8 cellular contexts compared by ENCODE assay signal in genomic region chr11:66313321-66314185, GRCh38. TPM values are rescaled to one million over a fixed set of nuclear protein-coding genes. Genes with fewer than 3 reads are reported as not detected.
DNase-seq lines count a peak whose midpoint lies in the region; ATAC-seq, FAIRE-seq and TF ChIP-seq lines count a peak whose summit lies in the region.

No MANE protein-coding gene starts in this region.

- H4K20me1 ChIP-seq in Karpas-422 (ENCODE audit: insufficient read depth, low read depth, low read length), result no peaks in the 10 kb centered on the region

- H2AFZ ChIP-seq in Karpas-422 (ENCODE audit: low read length), result no peak overlapping the region

- no peak for TF ChIP-seq EP300 in A549 (IDR thresholded peaks at IDR 0.05)

- POLR2A ChIA-PET in A549 (lab: Yijun Ruan, JAX), result interaction anchor here (0.8 to 3.0 kb wide), 12 partner anchors 8 to 167 kb away, joined by 3 to 42 read pairs (median 4); partner anchors contain the start of genes BRMS1, DPP3, MRPL11 and RIN1

- peaks cover 26% of the 10 kb centered on the region for H3K4me1 ChIP-seq in A549
- H3K4me1 ChIP-seq in Karpas-422 (ENCODE audit: low read length), result peaks cover 43% of the 10 kb centered on the region
- H3K4me1 ChIP-seq in mucosa of rectum (ENCODE audit: control insufficient read depth in 2 of 2, insufficient read depth in 2 of 2, low read length in 2 of 2), result peaks cover 13 to 30% of the 10 kb centered on the region in 2 donors

- H3K9me3 ChIP-seq in A549 (no peaks in the 10 kb centered on the region), Karpas-422 (ENCODE audit: low read length) (no peaks in the 10 kb centered on the region), mucosa of rectum (ENCODE audit: control insufficient read depth in 2 of 2, low read length in 2 of 2) (no peaks in the 10 kb centered on the region)

- WGBS in A549 (ENCODE audit: missing lambda C conversion rate), result 76% methylated on average over 29 of the region's 38 CpGs

- intact Hi-C loops in sciatic nerve (cut with DNase I), result no loop called here

- no peaks in the 10 kb centered on the region for H3K9me2 ChIP-seq in Karpas-422 (replicated peaks; ENCODE audit: insufficient read depth, low read length)

- TF ChIP-seq RAD21 in A549 (conservative IDR thresholded peaks at IDR 0.05 in 1 of 2, IDR thresholded peaks at IDR 0.05 in 1 of 2), result no peak

- H3K4me3 ChIP-seq in A549, result peak overlapping the region; percentile 42
- peak overlapping the region; percentile 48; the same call in 1 of the 2 replicates for H3K4me3 ChIP-seq in Karpas-422 (ENCODE audit: low read length)
- H3K4me3 ChIP-seq in coronary artery, result peak overlapping the region; percentile 83
- peak overlapping the region; percentile 59 to 64 for H3K4me3 ChIP-seq in mucosa of rectum (ENCODE audit: low read length in 2 of 2)

- H3K4me2 ChIP-seq in A549 (peak overlapping the region; percentile 79), Karpas-422 (ENCODE audit: low read depth, low read length, poor library complexity, severe bottlenecking) (peak overlapping the region; percentile 65)

- TF ChIP-seq CTCF in A549 (IDR thresholded peaks at IDR 0.05) (no peak), coronary artery (IDR thresholded peaks at IDR 0.05) (no peak)

- H3K27ac ChIP-seq in A549 (peak overlapping the region; percentile 72 to 87), Karpas-422 (ENCODE audit: low read length) (no peak overlapping the region), coronary artery (peak overlapping the region; percentile 58 to 87), mucosa of rectum (ENCODE audit: low read depth in 2 of 2, low read length in 2 of 2) (peak overlapping the region; percentile 78 to 87)

- H3K36me3 ChIP-seq in Karpas-422 (ENCODE audit: insufficient read depth, low read length) (no peaks in the 10 kb centered on the region), mucosa of rectum (ENCODE audit: control insufficient read depth in 2 of 2, insufficient read depth in 2 of 2, low read length in 2 of 2) (no peaks in the 10 kb centered on the region)

- no peak for TF ChIP-seq POLR2A in A549 (IDR thresholded peaks at IDR 0.05; ENCODE audit: low read length)

- H3K9ac ChIP-seq in Karpas-422 (ENCODE audit: low read length) (peak overlapping the region; percentile 52), mucosa of rectum (ENCODE audit: low read depth in 1 of 2, low read length in 2 of 2) (peak overlapping the region; percentile 56 to 65)

- no peak for DNase-seq in A549 (ENCODE audit: low read depth in 1 of 2, low spot score in 1 of 2)
- DNase-seq in Karpas-422, result no peak
- peak; percentile 76 for DNase-seq in coronary artery (ENCODE audit: low spot score)
- no peak for DNase-seq in stimulated activated CD4-positive, alpha-beta T cell treated with anti-CD3 and anti-CD28 coated beads, Interleukin-12 subunit alpha, Interleukin-12 subunit beta, amount 100 ng/mL, for 4 hours
- no peak for DNase-seq in RPMI8226
- DNase-seq in sciatic nerve (ENCODE audit: low spot score), result no peak

- no peaks in the 10 kb centered on the region for H3K79me2 ChIP-seq in Karpas-422 (ENCODE audit: low read length)

- FAIRE-seq in A549 (lab: Jason Lieb, UNC), result no peak

- H3K27me3 ChIP-seq in Karpas-422 (ENCODE audit: low read length) (no peaks in the 10 kb centered on the region), mucosa of rectum (ENCODE audit: control insufficient read depth in 2 of 2, insufficient read depth in 2 of 2, low read length in 2 of 2) (no peaks in the 10 kb centered on the region)

- ATAC-seq in A549 (no peak), HG02798 (IDR thresholded peaks at IDR 0.05; ENCODE audit: poor library complexity, unreplicated experiment) (no peak), sciatic nerve (no peak)

- CTCF ChIA-PET in A549 (lab: Yijun Ruan, JAX), result interaction anchor here (0.7 to 12.2 kb wide), 14 partner anchors 8 to 96 kb away, joined by 3 to 247 read pairs (median 32); partner anchors contain the start of genes B4GAT1, BRMS1, RIN1 and TMEM151A

TF ChIP-seq in A549, 52 proteins besides CTCF, POLR2A, EP300 and RAD21:
- no peak for TF ChIP-seq ZNF302 (CRISPR knock-in tag; IDR thresholded peaks at IDR 0.05)
- TF ChIP-seq HOXB5 (CRISPR knock-in tag; IDR thresholded peaks at IDR 0.05), result no peak
- no peak for TF ChIP-seq ZC3H11A (IDR thresholded peaks at IDR 0.05)

RNA-seq across cellular contexts. Expression of gene CD248, which starts 3.3 kb away (rescaled TPM):
- 0.03 TPM in 1 of 2 replicates, not detected in the other for polyA plus RNA-seq in A549 (2011; rRNA removed)
- 0.03 TPM in 1 of 2 replicates, not detected in the other for polyA plus RNA-seq in A549 (2012; cell fraction: cytosol; rRNA removed)
- polyA plus RNA-seq in A549 (2012; cell fraction: nucleus; rRNA removed), result not detected in 2 replicates
- polyA plus RNA-seq in A549 (2017; fragmentation: RNase III; extraction: RNeasy Plus Mini Kit Qiagen cat#74134 plus additional on column Dnase treatment), result not detected in 3 replicates
- 0.15 TPM in 1 of 2 replicates, not detected in the other for polyA minus RNA-seq in A549 (2011; rRNA and poly(A)+ RNA removed)
- total RNA-seq in Karpas-422 (2014; rRNA removed; shearing (Covaris generic); ENCODE audit: low replicate concordance), result not detected in 2 replicates
- total RNA-seq in sciatic nerve, result 35.1 TPM

RNA-seq across cellular contexts. Expression of gene TMEM151A, which starts 21.9 kb away (rescaled TPM):
- polyA plus RNA-seq in A549 (2011; rRNA removed) (0.44 and 0.62 TPM in 2 replicates), A549 (2017; fragmentation: RNase III; extraction: RNeasy Plus Mini Kit Qiagen cat#74134 plus additional on column Dnase treatment) (1.3 to 1.8 TPM (median 1.6 TPM) in 3 replicates)
- 0.91 and 1.8 TPM in 2 replicates for polyA plus RNA-seq in A549 (2012; cell fraction: cytosol; rRNA removed)
- polyA plus RNA-seq in A549 (2012; cell fraction: nucleus; rRNA removed), result 1.8 and 2.3 TPM in 2 replicates
- polyA minus RNA-seq in A549 (2011; rRNA and poly(A)+ RNA removed), result 0.79 and 0.92 TPM in 2 replicates
- total RNA-seq in Karpas-422 (2014; rRNA removed; shearing (Covaris generic); ENCODE audit: low replicate concordance), result not detected in 2 replicates
- total RNA-seq in sciatic nerve, result 0.31 TPM

RNA-seq across cellular contexts. Expression of gene RIN1, which starts 22.7 kb away (rescaled TPM):
- polyA plus RNA-seq in A549 (2011; rRNA removed) (2.0 and 2.3 TPM in 2 replicates), A549 (2017; fragmentation: RNase III; extraction: RNeasy Plus Mini Kit Qiagen cat#74134 plus additional on column Dnase treatment) (9.3 to 10.6 TPM (median 9.7 TPM) in 3 replicates)
- polyA plus RNA-seq in A549 (2012; cell fraction: cytosol; rRNA removed), result 5.5 and 9.0 TPM in 2 replicates
- 24.4 and 34.7 TPM in 2 replicates for polyA plus RNA-seq in A549 (2012; cell fraction: nucleus; rRNA removed)
- 1.6 and 2.3 TPM in 2 replicates for polyA minus RNA-seq in A549 (2011; rRNA and poly(A)+ RNA removed)
- 0.78 and 1.1 TPM in 2 replicates for total RNA-seq in Karpas-422 (2014; rRNA removed; shearing (Covaris generic); ENCODE audit: low replicate concordance)
- total RNA-seq in sciatic nerve, result 5.0 TPM

RNA-seq across cellular contexts. Expression of gene YIF1A, which starts 24.6 kb away (rescaled TPM):
- 99.7 and 132 TPM in 2 replicates for polyA plus RNA-seq in A549 (2011; rRNA removed)
- 206 and 244 TPM in 2 replicates for polyA plus RNA-seq in A549 (2012; cell fraction: cytosol; rRNA removed)
- polyA plus RNA-seq in A549 (2012; cell fraction: nucleus; rRNA removed), result 215 and 261 TPM in 2 replicates
- polyA plus RNA-seq in A549 (2017; fragmentation: RNase III; extraction: RNeasy Plus Mini Kit Qiagen cat#74134 plus additional on column Dnase treatment), result 79.7 to 91.3 TPM (median 82.0 TPM) in 3 replicates
- polyA minus RNA-seq in A549 (2011; rRNA and poly(A)+ RNA removed), result 167 and 194 TPM in 2 replicates
- total RNA-seq in Karpas-422 (2014; rRNA removed; shearing (Covaris generic); ENCODE audit: low replicate concordance), result 145 and 154 TPM in 2 replicates
- 61.1 TPM for total RNA-seq in sciatic nerve

RNA-seq across cellular contexts. Expression of gene BRMS1, which starts 31.4 kb away (rescaled TPM):
- polyA plus RNA-seq in A549 (2011; rRNA removed), result 47.4 and 56.2 TPM in 2 replicates
- polyA plus RNA-seq in A549 (2012; cell fraction: cytosol; rRNA removed), result 74.5 and 78.7 TPM in 2 replicates
- polyA plus RNA-seq in A549 (2012; cell fraction: nucleus; rRNA removed), result 87.4 and 91.7 TPM in 2 replicates
- polyA plus RNA-seq in A549 (2017; fragmentation: RNase III; extraction: RNeasy Plus Mini Kit Qiagen cat#74134 plus additional on column Dnase treatment), result 87.5 to 90.8 TPM (median 89.9 TPM) in 3 replicates
- polyA minus RNA-seq in A549 (2011; rRNA and poly(A)+ RNA removed), result 18.0 and 21.5 TPM in 2 replicates
- 32.0 and 57.1 TPM in 2 replicates for total RNA-seq in Karpas-422 (2014; rRNA removed; shearing (Covaris generic); ENCODE audit: low replicate concordance)
- 18.7 TPM for total RNA-seq in sciatic nerve

Comparison
In these comparisons a context has a peak if more than half of its experiments do, and no peak if none do; other contexts are left out.
1. RNA of gene CD248, which starts 3.3 kb away (total RNA-seq): 35.1 TPM in sciatic nerve (single experiment); not detected in Karpas-422; every median in the first group is over 10 times any median in the second.
2. Peak in every context shown above with its lines, with median percentiles within 50 percentile points of each other: H3K4me3 ChIP-seq.